ENCODE assay signal across 16 cellular contexts in genomic region chr10:131179386-131179785, GRCh38.
"Had no signal": no experiment of that assay in that cellular context is flagged by ENCODE, and none has a peak within 500 bp of the region (broad histone marks: within the 10 kb centered on the region; RNA-seq: fewer than 3 reads in every experiment).

No MANE protein-coding gene starts in this region.

- H3K27me3 ChIP-seq: adrenal gland, right atrium auricular region had no signal

- H3K4me1 ChIP-seq: adrenal gland, prostate gland, right atrium auricular region had no signal

- H3K9me3 ChIP-seq: adrenal gland, prostate gland, right atrium auricular region, stomach had no signal

- H3K36me3 ChIP-seq: adrenal gland, prostate gland, right atrium auricular region, stomach had no signal

- DNase-seq: activated CD4-positive, alpha-beta T cell treated with anti-CD3 and anti-CD28 coated beads, Interleukin-2, amount 10 ng/mL, durations not matched to agents 7 days and 5 days; activated gamma-delta T cell treated with Interleukin-2 at 50 U/mL for 16 hours; activated T-cell treated with anti-CD3 and anti-CD28 coated beads, Interleukin-2, amount 50 U/mL, for 72 hours; effector memory CD8-positive, alpha-beta T cell; small intestine; stimulated activated CD4-positive, alpha-beta T cell treated with anti-CD3 and anti-CD28 coated beads, Interleukin-4, amount 100 ng/mL, for 1 hour; T-cell; T-helper 9 cell had no signal

- ATAC-seq: activated naive CD4-positive, alpha-beta T cell treated with anti-CD3 and anti-CD28 coated beads, Interleukin-2, amount 50 U/mL, for 72 hours; activated T-cell treated with anti-CD3 and anti-CD28 coated beads, Interleukin-2, amount 50 U/mL, for 72 hours; effector memory CD8-positive, alpha-beta T cell; natural killer cell treated with Interleukin-12 subunit alpha and Interleukin-12 subunit beta and Interleukin-15 and Interleukin-18, amount 100 ng/mL, for 72 hours; stimulated activated effector memory CD8-positive, alpha-beta T cell treated with anti-CD3 and anti-CD28 coated beads, Interleukin-12 subunit alpha, Interleukin-12 subunit beta, amount 100 ng/mL, for 72 hours; T-cell had no signal

- H3K4me3 ChIP-seq: adrenal gland, lung, prostate gland, right atrium auricular region, stomach had no signal

- H3K27ac ChIP-seq: adrenal gland, prostate gland, right atrium auricular region, stomach had no signal
